Comparison of ENCODE assay signal across 1 cellular context in genomic region chr5:180343110-180343845, GRCh38.
TF ChIP-seq lines count a peak whose summit lies in the region.

No MANE protein-coding gene starts in this region.

TF ChIP-seq in WTC11, 78 proteins besides CTCF, POLR2A, EP300 and RAD21 (continued from another document and continues in another):
- TF ChIP-seq, protein P1, sequence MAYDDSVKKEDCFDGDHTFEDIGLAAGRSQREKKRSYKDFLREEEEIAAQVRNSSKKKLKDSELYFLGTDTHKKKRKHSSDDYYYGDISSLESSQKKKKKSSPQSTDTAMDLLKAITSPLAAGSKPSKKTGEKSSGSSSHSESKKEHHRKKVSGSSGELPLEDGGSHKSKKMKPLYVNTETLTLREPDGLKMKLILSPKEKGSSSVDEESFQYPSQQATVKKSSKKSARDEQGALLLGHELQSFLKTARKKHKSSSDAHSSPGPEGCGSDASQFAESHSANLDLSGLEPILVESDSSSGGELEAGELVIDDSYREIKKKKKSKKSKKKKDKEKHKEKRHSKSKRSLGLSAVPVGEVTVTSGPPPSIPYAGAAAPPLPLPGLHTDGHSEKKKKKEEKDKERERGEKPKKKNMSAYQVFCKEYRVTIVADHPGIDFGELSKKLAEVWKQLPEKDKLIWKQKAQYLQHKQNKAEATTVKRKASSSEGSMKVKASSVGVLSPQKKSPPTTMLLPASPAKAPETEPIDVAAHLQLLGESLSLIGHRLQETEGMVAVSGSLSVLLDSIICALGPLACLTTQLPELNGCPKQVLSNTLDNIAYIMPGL (CRISPR knock-in tag; IDR thresholded peaks at IDR 0.05), result no peak
- TF ChIP-seq GRHL2 (CRISPR knock-in tag; IDR thresholded peaks at IDR 0.05; ENCODE audit: insufficient replicate concordance, severe bottlenecking) (no peak), SMAD4 (CRISPR knock-in tag; IDR thresholded peaks at IDR 0.05) (no peak), NR2C2 (CRISPR knock-in tag; IDR thresholded peaks at IDR 0.05) (no peak), OVOL2 (CRISPR knock-in tag; IDR thresholded peaks at IDR 0.05; ENCODE audit: borderline replicate concordance) (no peak), MYBL2 (CRISPR knock-in tag; IDR thresholded peaks at IDR 0.05) (no peak), NFE2L1 (CRISPR knock-in tag; IDR thresholded peaks at IDR 0.05) (no peak), E2F5 (CRISPR knock-in tag; IDR thresholded peaks at IDR 0.05) (no peak), ZNF121 (CRISPR knock-in tag; IDR thresholded peaks at IDR 0.05) (no peak), ZNF317 (CRISPR knock-in tag; IDR thresholded peaks at IDR 0.05; ENCODE audit: borderline replicate concordance, low read depth) (no peak), FOXP1 (CRISPR knock-in tag; IDR thresholded peaks at IDR 0.05; ENCODE audit: borderline replicate concordance) (peak; percentile 60; the same call in 1 of the 2 replicates), EMX1 (CRISPR knock-in tag; IDR thresholded peaks at IDR 0.05) (no peak), ZNF138 (CRISPR knock-in tag; conservative IDR thresholded peaks at IDR 0.05) (no peak), TEAD1 (CRISPR knock-in tag; IDR thresholded peaks at IDR 0.05) (no peak; the same call in 1 of the 2 replicates), CREM (CRISPR knock-in tag; IDR thresholded peaks at IDR 0.05) (0 out of 2 replicates have a peak, but pooled peaks have one; percentile 38), TCF7 (CRISPR knock-in tag; IDR thresholded peaks at IDR 0.05; ENCODE audit: low read depth) (no peak), SP1 (CRISPR knock-in tag; conservative IDR thresholded peaks at IDR 0.05) (no peak; the same call in 1 of the 2 replicates), ZNF281 (CRISPR knock-in tag; IDR thresholded peaks at IDR 0.05) (peak; percentile 69; the same call in 1 of the 2 replicates), NR1H2 (CRISPR knock-in tag; IDR thresholded peaks at IDR 0.05) (no peak), ESRRA (CRISPR knock-in tag; IDR thresholded peaks at IDR 0.05; ENCODE audit: borderline replicate concordance) (no peak), GABPB1 (CRISPR knock-in tag; IDR thresholded peaks at IDR 0.05) (no peak), AFF4 (CRISPR knock-in tag; IDR thresholded peaks at IDR 0.05; ENCODE audit: borderline replicate concordance) (no peak)
- TF ChIP-seq, protein P2, sequence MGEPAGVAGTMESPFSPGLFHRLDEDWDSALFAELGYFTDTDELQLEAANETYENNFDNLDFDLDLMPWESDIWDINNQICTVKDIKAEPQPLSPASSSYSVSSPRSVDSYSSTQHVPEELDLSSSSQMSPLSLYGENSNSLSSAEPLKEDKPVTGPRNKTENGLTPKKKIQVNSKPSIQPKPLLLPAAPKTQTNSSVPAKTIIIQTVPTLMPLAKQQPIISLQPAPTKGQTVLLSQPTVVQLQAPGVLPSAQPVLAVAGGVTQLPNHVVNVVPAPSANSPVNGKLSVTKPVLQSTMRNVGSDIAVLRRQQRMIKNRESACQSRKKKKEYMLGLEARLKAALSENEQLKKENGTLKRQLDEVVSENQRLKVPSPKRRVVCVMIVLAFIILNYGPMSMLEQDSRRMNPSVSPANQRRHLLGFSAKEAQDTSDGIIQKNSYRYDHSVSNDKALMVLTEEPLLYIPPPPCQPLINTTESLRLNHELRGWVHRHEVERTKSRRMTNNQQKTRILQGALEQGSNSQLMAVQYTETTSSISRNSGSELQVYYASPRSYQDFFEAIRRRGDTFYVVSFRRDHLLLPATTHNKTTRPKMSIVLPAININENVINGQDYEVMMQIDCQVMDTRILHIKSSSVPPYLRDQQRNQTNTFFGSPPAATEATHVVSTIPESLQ (CRISPR knock-in tag; IDR thresholded peaks at IDR 0.05), result no peak
- TF ChIP-seq, protein P3, sequence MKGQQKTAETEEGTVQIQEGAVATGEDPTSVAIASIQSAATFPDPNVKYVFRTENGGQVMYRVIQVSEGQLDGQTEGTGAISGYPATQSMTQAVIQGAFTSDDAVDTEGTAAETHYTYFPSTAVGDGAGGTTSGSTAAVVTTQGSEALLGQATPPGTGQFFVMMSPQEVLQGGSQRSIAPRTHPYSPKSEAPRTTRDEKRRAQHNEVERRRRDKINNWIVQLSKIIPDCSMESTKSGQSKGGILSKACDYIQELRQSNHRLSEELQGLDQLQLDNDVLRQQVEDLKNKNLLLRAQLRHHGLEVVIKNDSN (CRISPR knock-in tag; IDR thresholded peaks at IDR 0.05), result no peak
- TF ChIP-seq, protein P4, sequence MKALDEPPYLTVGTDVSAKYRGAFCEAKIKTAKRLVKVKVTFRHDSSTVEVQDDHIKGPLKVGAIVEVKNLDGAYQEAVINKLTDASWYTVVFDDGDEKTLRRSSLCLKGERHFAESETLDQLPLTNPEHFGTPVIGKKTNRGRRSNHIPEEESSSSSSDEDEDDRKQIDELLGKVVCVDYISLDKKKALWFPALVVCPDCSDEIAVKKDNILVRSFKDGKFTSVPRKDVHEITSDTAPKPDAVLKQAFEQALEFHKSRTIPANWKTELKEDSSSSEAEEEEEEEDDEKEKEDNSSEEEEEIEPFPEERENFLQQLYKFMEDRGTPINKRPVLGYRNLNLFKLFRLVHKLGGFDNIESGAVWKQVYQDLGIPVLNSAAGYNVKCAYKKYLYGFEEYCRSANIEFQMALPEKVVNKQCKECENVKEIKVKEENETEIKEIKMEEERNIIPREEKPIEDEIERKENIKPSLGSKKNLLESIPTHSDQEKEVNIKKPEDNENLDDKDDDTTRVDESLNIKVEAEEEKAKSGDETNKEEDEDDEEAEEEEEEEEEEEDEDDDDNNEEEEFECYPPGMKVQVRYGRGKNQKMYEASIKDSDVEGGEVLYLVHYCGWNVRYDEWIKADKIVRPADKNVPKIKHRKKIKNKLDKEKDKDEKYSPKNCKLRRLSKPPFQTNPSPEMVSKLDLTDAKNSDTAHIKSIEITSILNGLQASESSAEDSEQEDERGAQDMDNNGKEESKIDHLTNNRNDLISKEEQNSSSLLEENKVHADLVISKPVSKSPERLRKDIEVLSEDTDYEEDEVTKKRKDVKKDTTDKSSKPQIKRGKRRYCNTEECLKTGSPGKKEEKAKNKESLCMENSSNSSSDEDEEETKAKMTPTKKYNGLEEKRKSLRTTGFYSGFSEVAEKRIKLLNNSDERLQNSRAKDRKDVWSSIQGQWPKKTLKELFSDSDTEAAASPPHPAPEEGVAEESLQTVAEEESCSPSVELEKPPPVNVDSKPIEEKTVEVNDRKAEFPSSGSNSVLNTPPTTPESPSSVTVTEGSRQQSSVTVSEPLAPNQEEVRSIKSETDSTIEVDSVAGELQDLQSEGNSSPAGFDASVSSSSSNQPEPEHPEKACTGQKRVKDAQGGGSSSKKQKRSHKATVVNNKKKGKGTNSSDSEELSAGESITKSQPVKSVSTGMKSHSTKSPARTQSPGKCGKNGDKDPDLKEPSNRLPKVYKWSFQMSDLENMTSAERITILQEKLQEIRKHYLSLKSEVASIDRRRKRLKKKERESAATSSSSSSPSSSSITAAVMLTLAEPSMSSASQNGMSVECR (CRISPR knock-in tag; IDR thresholded peaks at IDR 0.05; ENCODE audit: borderline replicate concordance), result peak; percentile 42; the same call in 1 of the 2 replicates
- TF ChIP-seq, protein P5, sequence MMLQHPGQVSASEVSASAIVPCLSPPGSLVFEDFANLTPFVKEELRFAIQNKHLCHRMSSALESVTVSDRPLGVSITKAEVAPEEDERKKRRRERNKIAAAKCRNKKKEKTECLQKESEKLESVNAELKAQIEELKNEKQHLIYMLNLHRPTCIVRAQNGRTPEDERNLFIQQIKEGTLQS (CRISPR knock-in tag; conservative IDR thresholded peaks at IDR 0.05), result no peak
- TF ChIP-seq, protein P6, sequence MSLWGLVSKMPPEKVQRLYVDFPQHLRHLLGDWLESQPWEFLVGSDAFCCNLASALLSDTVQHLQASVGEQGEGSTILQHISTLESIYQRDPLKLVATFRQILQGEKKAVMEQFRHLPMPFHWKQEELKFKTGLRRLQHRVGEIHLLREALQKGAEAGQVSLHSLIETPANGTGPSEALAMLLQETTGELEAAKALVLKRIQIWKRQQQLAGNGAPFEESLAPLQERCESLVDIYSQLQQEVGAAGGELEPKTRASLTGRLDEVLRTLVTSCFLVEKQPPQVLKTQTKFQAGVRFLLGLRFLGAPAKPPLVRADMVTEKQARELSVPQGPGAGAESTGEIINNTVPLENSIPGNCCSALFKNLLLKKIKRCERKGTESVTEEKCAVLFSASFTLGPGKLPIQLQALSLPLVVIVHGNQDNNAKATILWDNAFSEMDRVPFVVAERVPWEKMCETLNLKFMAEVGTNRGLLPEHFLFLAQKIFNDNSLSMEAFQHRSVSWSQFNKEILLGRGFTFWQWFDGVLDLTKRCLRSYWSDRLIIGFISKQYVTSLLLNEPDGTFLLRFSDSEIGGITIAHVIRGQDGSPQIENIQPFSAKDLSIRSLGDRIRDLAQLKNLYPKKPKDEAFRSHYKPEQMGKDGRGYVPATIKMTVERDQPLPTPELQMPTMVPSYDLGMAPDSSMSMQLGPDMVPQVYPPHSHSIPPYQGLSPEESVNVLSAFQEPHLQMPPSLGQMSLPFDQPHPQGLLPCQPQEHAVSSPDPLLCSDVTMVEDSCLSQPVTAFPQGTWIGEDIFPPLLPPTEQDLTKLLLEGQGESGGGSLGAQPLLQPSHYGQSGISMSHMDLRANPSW (CRISPR knock-in tag; conservative IDR thresholded peaks at IDR 0.05; ENCODE audit: low read depth), result no peak
- TF ChIP-seq, protein P7, sequence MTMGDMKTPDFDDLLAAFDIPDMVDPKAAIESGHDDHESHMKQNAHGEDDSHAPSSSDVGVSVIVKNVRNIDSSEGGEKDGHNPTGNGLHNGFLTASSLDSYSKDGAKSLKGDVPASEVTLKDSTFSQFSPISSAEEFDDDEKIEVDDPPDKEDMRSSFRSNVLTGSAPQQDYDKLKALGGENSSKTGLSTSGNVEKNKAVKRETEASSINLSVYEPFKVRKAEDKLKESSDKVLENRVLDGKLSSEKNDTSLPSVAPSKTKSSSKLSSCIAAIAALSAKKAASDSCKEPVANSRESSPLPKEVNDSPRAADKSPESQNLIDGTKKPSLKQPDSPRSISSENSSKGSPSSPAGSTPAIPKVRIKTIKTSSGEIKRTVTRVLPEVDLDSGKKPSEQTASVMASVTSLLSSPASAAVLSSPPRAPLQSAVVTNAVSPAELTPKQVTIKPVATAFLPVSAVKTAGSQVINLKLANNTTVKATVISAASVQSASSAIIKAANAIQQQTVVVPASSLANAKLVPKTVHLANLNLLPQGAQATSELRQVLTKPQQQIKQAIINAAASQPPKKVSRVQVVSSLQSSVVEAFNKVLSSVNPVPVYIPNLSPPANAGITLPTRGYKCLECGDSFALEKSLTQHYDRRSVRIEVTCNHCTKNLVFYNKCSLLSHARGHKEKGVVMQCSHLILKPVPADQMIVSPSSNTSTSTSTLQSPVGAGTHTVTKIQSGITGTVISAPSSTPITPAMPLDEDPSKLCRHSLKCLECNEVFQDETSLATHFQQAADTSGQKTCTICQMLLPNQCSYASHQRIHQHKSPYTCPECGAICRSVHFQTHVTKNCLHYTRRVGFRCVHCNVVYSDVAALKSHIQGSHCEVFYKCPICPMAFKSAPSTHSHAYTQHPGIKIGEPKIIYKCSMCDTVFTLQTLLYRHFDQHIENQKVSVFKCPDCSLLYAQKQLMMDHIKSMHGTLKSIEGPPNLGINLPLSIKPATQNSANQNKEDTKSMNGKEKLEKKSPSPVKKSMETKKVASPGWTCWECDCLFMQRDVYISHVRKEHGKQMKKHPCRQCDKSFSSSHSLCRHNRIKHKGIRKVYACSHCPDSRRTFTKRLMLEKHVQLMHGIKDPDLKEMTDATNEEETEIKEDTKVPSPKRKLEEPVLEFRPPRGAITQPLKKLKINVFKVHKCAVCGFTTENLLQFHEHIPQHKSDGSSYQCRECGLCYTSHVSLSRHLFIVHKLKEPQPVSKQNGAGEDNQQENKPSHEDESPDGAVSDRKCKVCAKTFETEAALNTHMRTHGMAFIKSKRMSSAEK (CRISPR knock-in tag; IDR thresholded peaks at IDR 0.05; ENCODE audit: borderline replicate concordance), result 0 out of 2 replicates have a peak, but pooled peaks have one; percentile 15
